Comparison of ENCODE assay signal across 14 cellular contexts in genomic region chr5:158434749-158435148, GRCh38.
DNase-seq lines count a peak whose midpoint lies in the region; ATAC-seq lines count a peak whose summit lies in the region.
"Had no signal": no experiment of that assay in that cellular context is flagged by ENCODE, and none has a peak within 500 bp of the region (broad histone marks: within the 10 kb centered on the region; RNA-seq: fewer than 3 reads in every experiment).

No MANE protein-coding gene starts in this region.

- H3K36me3 Mint-ChIP-seq in activated naive CD8-positive, alpha-beta T cell treated with anti-CD3 and anti-CD28 coated beads, Interleukin-2, amount 50 U/mL, for 24 hours (ENCODE audit: low read depth): peaks cover 2% of the 10 kb centered on the region

- peaks cover 9% of the 10 kb centered on the region for H3K9me3 Mint-ChIP-seq in activated naive CD8-positive, alpha-beta T cell treated with anti-CD3 and anti-CD28 coated beads, Interleukin-2, amount 50 U/mL, for 24 hours

- peaks cover 64% of the 10 kb centered on the region for H3K4me1 Mint-ChIP-seq in activated naive CD8-positive, alpha-beta T cell treated with anti-CD3 and anti-CD28 coated beads, Interleukin-2, amount 50 U/mL, for 24 hours
- H3K4me1 Mint-ChIP-seq: nephron progenitor cell had no signal

- no peak for DNase-seq in activated naive CD8-positive, alpha-beta T cell treated with anti-CD3 and anti-CD28 coated beads, Interleukin-2, amount 50 U/mL, for 24 hours
- no peak for DNase-seq in COLO829 (ENCODE audit: low spot score)
- no peak for DNase-seq in stimulated activated CD4-positive, alpha-beta T cell treated with anti-CD3 and anti-CD28 coated beads, Interleukin-1b, Interleukin-23, amount 100 ng/mL, for 48 hours
- no peak for DNase-seq in dermis blood vessel endothelial cell
- DNase-seq: NCI-H524, nephron progenitor cell, SHP77 treated with DMSO at 0.1 percent for 48 hours, WERI-Rb-1 had no signal

- peak overlapping the region; percentile 61 to 82 (median 71) for H3K4me2 ChIP-seq in BLaER1 treated with 17β-estradiol and CSF1 and Interleukin-3, amounts not matched to agents 10 nM and 100 nM

- peak overlapping the region in 10 of 11 experiments; percentile 3 to 74 (median 55); a peak in 18 of 22 replicates for H3K27ac ChIP-seq in BLaER1 treated with 17β-estradiol and CSF1 and Interleukin-3, amounts not matched to agents 10 nM and 100 nM
- H3K27ac ChIP-seq: coronary artery, WERI-Rb-1 had no signal

- H3K4me1 ChIP-seq in BLaER1 treated with 17β-estradiol and CSF1 and Interleukin-3, amounts not matched to agents 10 nM and 100 nM: peaks cover 32 to 84% (median 60%) of the 10 kb centered on the region in 10 experiments

- peak overlapping the region; percentile 66 for H3K27ac Mint-ChIP-seq in activated naive CD8-positive, alpha-beta T cell treated with anti-CD3 and anti-CD28 coated beads, Interleukin-2, amount 50 U/mL, for 24 hours

- peaks cover 5 to 66% (median 46%) of the 10 kb centered on the region in 11 experiments; a peak in 21 of 22 replicates for H3K9me3 ChIP-seq in BLaER1 treated with 17β-estradiol and CSF1 and Interleukin-3, amounts not matched to agents 10 nM and 100 nM (replicated peaks in 1 of 11)

- ATAC-seq in GM19035 (IDR thresholded peaks at IDR 0.05; ENCODE audit: unreplicated experiment) (peak; percentile 6), HG03378 (IDR thresholded peaks at IDR 0.05; ENCODE audit: unreplicated experiment) (peak; percentile 9), HG03025 (IDR thresholded peaks at IDR 0.05; ENCODE audit: low FRiP score, unreplicated experiment) (no peak)
- ATAC-seq in activated naive CD8-positive, alpha-beta T cell treated with anti-CD3 and anti-CD28 coated beads, Interleukin-2, amount 50 U/mL, for 24 hours: no peak
- ATAC-seq: HCT116 had no signal

- no peak overlapping the region; a peak in 1 of 20 replicates for H3K4me3 ChIP-seq in BLaER1 treated with 17β-estradiol and CSF1 and Interleukin-3, amounts not matched to agents 10 nM and 100 nM
- H3K4me3 ChIP-seq: coronary artery had no signal

- no peaks in the 10 kb centered on the region for H3K27me3 ChIP-seq in BLaER1 treated with 17β-estradiol and CSF1 and Interleukin-3, amounts not matched to agents 10 nM and 100 nM

- no peaks in the 10 kb centered on the region for H3K27me3 Mint-ChIP-seq in activated naive CD8-positive, alpha-beta T cell treated with anti-CD3 and anti-CD28 coated beads, Interleukin-2, amount 50 U/mL, for 24 hours

- H3K4me3 Mint-ChIP-seq in activated naive CD8-positive, alpha-beta T cell treated with anti-CD3 and anti-CD28 coated beads, Interleukin-2, amount 50 U/mL, for 24 hours: no peak overlapping the region
- H3K4me3 Mint-ChIP-seq: nephron progenitor cell had no signal

- peak overlapping the region in 5 of 11 experiments; percentile 0 to 59 (median 33); a peak in 8 of 22 replicates for H3K9ac ChIP-seq in BLaER1 treated with 17β-estradiol and CSF1 and Interleukin-3, amounts not matched to agents 10 nM and 100 nM

- H4K20me1 ChIP-seq in BLaER1 treated with 17β-estradiol and CSF1 and Interleukin-3, amounts not matched to agents 10 nM and 100 nM: no peaks in the 10 kb centered on the region

- H3K36me3 ChIP-seq in BLaER1 treated with 17β-estradiol and CSF1 and Interleukin-3, amounts not matched to agents 10 nM and 100 nM: peaks cover 0 to 8% (median 0%) of the 10 kb centered on the region in 11 experiments; a peak in 4 of 22 replicates
- H3K36me3 ChIP-seq: WERI-Rb-1 had no signal

Comparison
In these comparisons a context has a peak if more than half of its experiments do, and no peak if none do; other contexts are left out.
1. ATAC-seq: peak in GM19035 (single experiment) and HG03378 (single experiment); none in activated naive CD8-positive, alpha-beta T cell treated with anti-CD3 and anti-CD28 coated beads, Interleukin-2, amount 50 U/mL, for 24 hours (single experiment) and HG03025 (single experiment).